ENCODE assay signal across 8 cellular contexts in genomic region chr1:7664147-7664892, GRCh38.
"Had no signal": no experiment of that assay in that cellular context is flagged by ENCODE, and none has a peak within 500 bp of the region (broad histone marks: within the 10 kb centered on the region; RNA-seq: fewer than 3 reads in every experiment).

No MANE protein-coding gene starts in this region.

- H3K27ac ChIP-seq: GM23248 had no signal

- H2AFZ ChIP-seq: GM23248 had no signal

- H3K36me3 ChIP-seq: HAP-1 had no signal

- H3K4me3 ChIP-seq: GM23248, HAP-1 had no signal

- H3K4me1 ChIP-seq: HAP-1 had no signal

- ATAC-seq: HCT116 had no signal

- H3K9ac ChIP-seq: GM23248 had no signal

- DNase-seq: GM23248, GOT3, H7, HFFc6, IMR-90, KBM-7 had no signal

- H3K9me3 ChIP-seq: HAP-1 had no signal
